Comparison of ENCODE assay signal across 8 cellular contexts in genomic region chr20:21571841-21572690, GRCh38. TPM values are rescaled to one million over a fixed set of nuclear protein-coding genes. Genes with fewer than 3 reads are reported as not detected.
A peak's percentile ranks its signal among the peaks of the same experiment; 100 is the strongest.
DNase-seq lines count a peak whose midpoint lies in the region; ATAC-seq, FAIRE-seq and TF ChIP-seq lines count a peak whose summit lies in the region.

No MANE protein-coding gene starts in this region.

- no peak overlapping the region; the same call in 1 of the 2 replicates for H2AFZ ChIP-seq in OCI-LY7 (ENCODE audit: low read length)

- no peak overlapping the region for H3K27ac ChIP-seq in DOHH2 (ENCODE audit: low read depth, low read length)
- H3K27ac ChIP-seq in OCI-LY7 (ENCODE audit: low read depth, low read length, poor library complexity, severe bottlenecking) = no peak overlapping the region
- H3K27ac ChIP-seq in neutrophil = no peak overlapping the region

- ATAC-seq in GM21447 (IDR thresholded peaks at IDR 0.05; ENCODE audit: unreplicated experiment) = no peak

- no peaks in the 10 kb centered on the region for H3K9me2 ChIP-seq in DOHH2 (replicated peaks; ENCODE audit: control insufficient read depth, low read length)
- no peaks in the 10 kb centered on the region for H3K9me2 ChIP-seq in OCI-LY7 (ENCODE audit: insufficient read depth, low read length)

- H3K4me2 ChIP-seq in DOHH2 (ENCODE audit: low read length) (no peak overlapping the region), OCI-LY7 (ENCODE audit: low read length) (no peak overlapping the region)

- no peaks in the 10 kb centered on the region for H3K36me3 ChIP-seq in DOHH2 (ENCODE audit: control insufficient read depth, low read length)
- H3K36me3 ChIP-seq in OCI-LY7 (ENCODE audit: insufficient read depth, low read length) = no peaks in the 10 kb centered on the region
- H3K36me3 ChIP-seq in neutrophil = no peaks in the 10 kb centered on the region

- H3F3A ChIP-seq in DOHH2 (ENCODE audit: control insufficient read depth, insufficient read depth) = no peaks in the 10 kb centered on the region

- TF ChIP-seq CTCF in DOHH2 (IDR thresholded peaks at IDR 0.05; ENCODE audit: low read depth, low read length, poor library complexity, severe bottlenecking) (peak; percentile 91), OCI-LY7 (conservative IDR thresholded peaks at IDR 0.05; ENCODE audit: low read length) (peak; percentile 96), neutrophil (IDR thresholded peaks at IDR 0.05) (peak; percentile 77)

- H3K79me2 ChIP-seq in DOHH2 (ENCODE audit: control insufficient read depth, low read length) (no peaks in the 10 kb centered on the region), OCI-LY7 (ENCODE audit: insufficient read depth, low read depth, low read length) (no peaks in the 10 kb centered on the region)

- intact Hi-C loops in OCI-LY7 (cut with micrococcal nuclease; ENCODE audit: unreplicated experiment) = loop anchor here (2.0 to 10.0 kb wide), 4 partner anchors 41 to 707 kb away; no protein-coding TSS in a partner anchor

- POLR2A ChIA-PET in OCI-LY7 (lab: Charles Lee) = interaction anchor here (0.6 to 1.3 kb wide), 3 partner anchors 14 to 338 kb away, joined by 3 read pairs; no protein-coding TSS in a partner anchor

- H3K4me1 ChIP-seq in DOHH2 (ENCODE audit: control insufficient read depth, low read length) = no peaks in the 10 kb centered on the region
- peaks cover 3% of the 10 kb centered on the region for H3K4me1 ChIP-seq in OCI-LY7 (ENCODE audit: insufficient read depth, low read length, poor library complexity, severe bottlenecking)
- peaks cover 6% of the 10 kb centered on the region in 2 experiments for H3K4me1 ChIP-seq in neutrophil (ENCODE audit: control insufficient read depth in 1 of 2, insufficient read depth in 1 of 2, low read depth in 1 of 2, low read length in 1 of 2)

- DNase-seq in ACHN = peak; percentile 2
- DNase-seq in OCI-LY7 (ENCODE audit: low spot score) = peak; percentile 40
- DNase-seq in activated effector memory CD4-positive, alpha-beta T cell treated with Interleukin-2 at 50 U/mL for 16 hours = no peak
- no peak for DNase-seq in KG1 (lab: John Stamatoyannopoulos, UW)

- peak; percentile 63 for FAIRE-seq in endometrium (lab: Jason Lieb, UNC)

- no peak overlapping the region for H3K4me3 ChIP-seq in DOHH2 (ENCODE audit: low read length)
- no peak overlapping the region for H3K4me3 ChIP-seq in OCI-LY7 (ENCODE audit: low read depth, low read length, poor library complexity, severe bottlenecking)
- H3K4me3 ChIP-seq in neutrophil (ENCODE audit: low read depth in 1 of 2, low read length in 1 of 2) = no peak overlapping the region

- in situ Hi-C loops in ACHN (cut with HindIII; ENCODE audit: low pct_ligation_motif_present, low pct_unique_long_range_greater_than_20kb, low sequenced_read_pairs) = no loop called here

- peaks cover 8% of the 10 kb centered on the region for H3K27me3 ChIP-seq in DOHH2 (ENCODE audit: control insufficient read depth, low read length)
- H3K27me3 ChIP-seq in neutrophil = peaks cover 89% of the 10 kb centered on the region

- no peaks in the 10 kb centered on the region for H3K9me3 ChIP-seq in DOHH2 (ENCODE audit: control insufficient read depth, insufficient read depth, low read length)
- H3K9me3 ChIP-seq in OCI-LY7 (ENCODE audit: low read length) = no peaks in the 10 kb centered on the region
- no peaks in the 10 kb centered on the region for H3K9me3 ChIP-seq in neutrophil

- no TSS peak for BruUV-seq in OCI-LY7 (replicated peaks; lab: Mats Ljungman, UMichigan)

- H4K20me1 ChIP-seq in DOHH2 (ENCODE audit: control insufficient read depth, insufficient read depth, low read depth, low read length) (no peaks in the 10 kb centered on the region), OCI-LY7 (ENCODE audit: insufficient read depth, low read length) (no peaks in the 10 kb centered on the region; the same call in 1 of the 2 replicates)

- CTCF ChIA-PET in OCI-LY7 (lab: Charles Lee; ENCODE audit: unreplicated experiment) = no interaction called here

RNA-seq across cellular contexts. Expression of gene NKX2-2, which starts 58.2 kb away (rescaled TPM):
- total RNA-seq in OCI-LY7 (2014; rRNA removed; shearing (Covaris generic)) = not detected in 2 replicates
- total RNA-seq in OCI-LY7 (2022) = not detected in 2 replicates

Comparison
In these comparisons a context has a peak if more than half of its experiments do, and no peak if none do; other contexts are left out.
1. DNase-seq: peak in ACHN (single experiment) and OCI-LY7 (single experiment); none in activated effector memory CD4-positive, alpha-beta T cell treated with Interleukin-2 at 50 U/mL for 16 hours (single experiment) and KG1 (single experiment).
2. Peak in every context shown above with its lines, with median percentiles within 50 percentile points of each other: CTCF ChIP-seq.